Comparison of ENCODE assay signal across 16 cellular contexts in genomic region chr12:3134126-3134525, GRCh38.
"Had no signal": no experiment of that assay in that cellular context is flagged by ENCODE, and none has a peak within 500 bp of the region (broad histone marks: within the 10 kb centered on the region; RNA-seq: fewer than 3 reads in every experiment).

No MANE protein-coding gene starts in this region.

- H3K9ac ChIP-seq: neural progenitor cell had no signal

- H3K36me3 ChIP-seq: neural progenitor cell, suprapubic skin, thyroid gland had no signal

- H3K9me3 Mint-ChIP-seq: neural progenitor cell, type B pancreatic cell had no signal

- H3K9me3 ChIP-seq: psoas muscle, suprapubic skin, thyroid gland had no signal

- H3K4me3 ChIP-seq: neural progenitor cell, psoas muscle, suprapubic skin, thyroid gland had no signal

- H3K27ac ChIP-seq: foreskin keratinocyte, neural progenitor cell, psoas muscle, suprapubic skin, thyroid gland had no signal

- H3K27me3 ChIP-seq: foreskin keratinocyte, neural progenitor cell, suprapubic skin, thyroid gland had no signal

- H3K4me1 ChIP-seq: foreskin keratinocyte had no signal

- H3K36me3 Mint-ChIP-seq: neural progenitor cell had no signal

- H3K27ac Mint-ChIP-seq: naive thymus-derived CD4-positive, alpha-beta T cell; neural progenitor cell; type B pancreatic cell had no signal

- H3K4me3 Mint-ChIP-seq: naive thymus-derived CD4-positive, alpha-beta T cell; neural progenitor cell; type B pancreatic cell had no signal

- ATAC-seq: foreskin keratinocyte; left lobe of liver; naive thymus-derived CD4-positive, alpha-beta T cell; psoas muscle; stimulated activated naive CD8-positive, alpha-beta T cell treated with anti-CD3 and anti-CD28 coated beads, Interleukin-15, Interleukin-2, amounts not matched to agents 100 U/mL and 50 U/mL, for 24 hours had no signal

- H3K4me2 ChIP-seq: neural progenitor cell had no signal

- H2AFZ ChIP-seq: neural progenitor cell had no signal

- DNase-seq: effector memory CD4-positive, alpha-beta T cell; foreskin keratinocyte; hippocampal formation; kidney glomerular epithelial cell; naive thymus-derived CD4-positive, alpha-beta T cell; occipital lobe; psoas muscle; retina; small intestine; stimulated activated CD4-positive, alpha-beta T cell treated with anti-CD3 and anti-CD28 coated beads, Interleukin-2, amount 100 ng/mL, for 48 hours; stimulated activated naive CD8-positive, alpha-beta T cell treated with anti-CD3 and anti-CD28 coated beads, Interleukin-15, Interleukin-2, amounts not matched to agents 100 U/mL and 50 U/mL, for 24 hours; thyroid gland had no signal
